ENCODE assay signal across 16 cellular contexts in the genomic region with DNA sequence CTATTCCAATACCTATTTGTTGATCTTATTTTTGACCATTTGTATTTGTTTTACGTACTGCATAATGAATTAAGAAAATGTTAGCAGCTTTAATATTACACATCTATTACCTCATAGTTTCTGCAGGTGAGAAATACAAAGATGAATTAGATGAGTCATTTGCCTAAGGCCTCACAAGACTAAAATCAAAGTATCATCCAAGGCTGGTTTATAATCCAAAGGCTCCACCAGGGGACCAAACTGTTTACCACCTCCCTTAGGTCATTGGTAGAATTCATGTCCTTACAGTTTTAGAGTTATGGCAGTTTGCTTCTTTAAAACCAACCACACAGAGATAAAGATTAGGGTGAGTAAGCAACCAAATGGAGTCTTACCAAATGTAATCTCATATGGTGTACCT.
DNase-seq lines count a peak whose midpoint lies in the region; ATAC-seq, FAIRE-seq and TF ChIP-seq lines count a peak whose summit lies in the region.
"Had no signal": no experiment of that assay in that cellular context is flagged by ENCODE, and none has a peak within 500 bp of the region (broad histone marks: within the 10 kb centered on the region; RNA-seq: fewer than 3 reads in every experiment).

No MANE protein-coding gene starts in this region.

- dilution Hi-C loops in keratinocyte (cut with MboI; ENCODE audit: extremely low pct_ligation_motif_present, low sequenced_read_pairs) = no loop called here

- no peak overlapping the region for H2AFZ ChIP-seq in keratinocyte (ENCODE audit: control insufficient read depth, low read length)

- no peak overlapping the region for H3K27ac Mint-ChIP-seq in MCF 10A (ENCODE audit: low read depth, unreplicated experiment)
- H3K27ac Mint-ChIP-seq: CD4-positive, CD25-positive, alpha-beta regulatory T cell had no signal

- intact Hi-C loops in MCF 10A (cut with micrococcal nuclease) = no loop called here
- intact Hi-C loops in breast epithelium (cut with DNase I; ENCODE audit: low total_unique reads) = no loop called here

- peaks cover 14% of the 10 kb centered on the region for H3K9me3 Mint-ChIP-seq in MCF 10A (ENCODE audit: unreplicated experiment)

- no peak for FAIRE-seq in bronchial epithelial cell (lab: Jason Lieb, UNC)
- FAIRE-seq in keratinocyte (lab: Jason Lieb, UNC) = no peak
- FAIRE-seq: HepG2, HTR-8/SVneo had no signal

- TF ChIP-seq CTCF in MCF 10A (IDR thresholded peaks at IDR 0.05; ENCODE audit: unreplicated experiment) (no peak), breast epithelium (IDR thresholded peaks at IDR 0.05) (no peak), bronchial epithelial cell (IDR thresholded peaks at IDR 0.05; ENCODE audit: insufficient read depth, low read length, severe bottlenecking) (peak; percentile 13), keratinocyte (optimal IDR thresholded peaks at IDR 0.05 in 1 of 3, IDR thresholded peaks at IDR 0.05 in 1 of 3, conservative IDR thresholded peaks at IDR 0.05 in 1 of 3; ENCODE audit: extremely low read depth in 1 of 3, insufficient read depth in 2 of 3, low read length in 3 of 3) (peak in 2 of 3 experiments; percentile 32 to 44), coronary artery (IDR thresholded peaks at IDR 0.05) (no peak)

- H3K79me2 ChIP-seq in keratinocyte (ENCODE audit: control insufficient read depth, insufficient read depth, low read length) = no peaks in the 10 kb centered on the region

- peak; percentile 53 for DNase-seq in MCF 10A (ENCODE audit: unreplicated experiment)
- DNase-seq in breast epithelium (ENCODE audit: low spot score in 2 of 2) = no peak
- DNase-seq in OCI-M1 (lab: John Stamatoyannopoulos, UW) = peak; percentile 53
- peak; percentile 84 for DNase-seq in bronchial epithelial cell (ENCODE audit: low read depth)
- peak; percentile 19 for DNase-seq in keratinocyte (ENCODE audit: low read depth, low spot score)
- no peak for DNase-seq in coronary artery (ENCODE audit: low spot score)
- DNase-seq in HuH-7.5 (ENCODE audit: low spot score) = no peak
- DNase-seq: 8988T; AML-193; CD4-positive, CD25-positive, alpha-beta regulatory T cell; GOT3 had no signal

- no peak for ATAC-seq in GM21390 (IDR thresholded peaks at IDR 0.05; ENCODE audit: unreplicated experiment)
- ATAC-seq: HepG2 had no signal

- POLR2A ChIA-PET in MCF 10A (lab: Yijun Ruan, JAX) = interaction anchor here (0.9 kb wide), 1 partner anchor 9 kb away, joined by 3 read pairs; no protein-coding TSS in a partner anchor

- H3K27ac ChIP-seq in breast epithelium (no peak overlapping the region), keratinocyte (ENCODE audit: control insufficient read depth, insufficient read depth, low read length) (peak overlapping the region; percentile 56), coronary artery (no peak overlapping the region)
- H3K27ac ChIP-seq: BLaER1 treated with 17β-estradiol and CSF1 and Interleukin-3, amounts not matched to agents 10 nM and 100 nM had no signal

- BruUV-seq in MCF 10A (replicated peaks; lab: Mats Ljungman, UMichigan) = no TSS peak

- no peak overlapping the region for H3K4me3 Mint-ChIP-seq in MCF 10A (ENCODE audit: unreplicated experiment)
- H3K4me3 Mint-ChIP-seq: CD4-positive, CD25-positive, alpha-beta regulatory T cell had no signal

- no peak overlapping the region for H3K4me2 ChIP-seq in keratinocyte (ENCODE audit: control insufficient read depth, extremely low read depth, insufficient read depth, low read depth, low read length)
- H3K4me2 ChIP-seq: BLaER1 treated with 17β-estradiol and CSF1 and Interleukin-3, amounts not matched to agents 10 nM and 100 nM had no signal

- no peak for TF ChIP-seq POLR2A in breast epithelium (IDR thresholded peaks at IDR 0.05)

- no peak overlapping the region for H3K9ac ChIP-seq in keratinocyte (ENCODE audit: control insufficient read depth, extremely low read depth, insufficient read depth, low read length)
- H3K9ac ChIP-seq: BLaER1 treated with 17β-estradiol and CSF1 and Interleukin-3, amounts not matched to agents 10 nM and 100 nM had no signal

- H3K4me3 ChIP-seq in breast epithelium = no peak overlapping the region
- no peak overlapping the region for H3K4me3 ChIP-seq in bronchial epithelial cell (ENCODE audit: low read depth, low read length)
- H3K4me3 ChIP-seq in keratinocyte (ENCODE audit: control insufficient read depth in 2 of 3, extremely low read depth in 1 of 3, insufficient read depth in 2 of 3, low read depth in 1 of 3, low read length in 3 of 3) = no peak overlapping the region
- no peak overlapping the region for H3K4me3 ChIP-seq in coronary artery
- H3K4me3 ChIP-seq: BLaER1 treated with 17β-estradiol and CSF1 and Interleukin-3, amounts not matched to agents 10 nM and 100 nM; HAP-1 had no signal

- no peaks in the 10 kb centered on the region for H3K36me3 Mint-ChIP-seq in MCF 10A (ENCODE audit: insufficient read depth, unreplicated experiment)
- H3K36me3 Mint-ChIP-seq: CD4-positive, CD25-positive, alpha-beta regulatory T cell had no signal

- H4K20me1 ChIP-seq in keratinocyte (ENCODE audit: control insufficient read depth, extremely low read depth, insufficient read depth, low read length) = no peaks in the 10 kb centered on the region
- H4K20me1 ChIP-seq: BLaER1 treated with 17β-estradiol and CSF1 and Interleukin-3, amounts not matched to agents 10 nM and 100 nM had no signal

- H3K27me3 ChIP-seq in breast epithelium (no peaks in the 10 kb centered on the region), bronchial epithelial cell (ENCODE audit: control insufficient read depth, insufficient read depth, low read length) (no peaks in the 10 kb centered on the region), keratinocyte (ENCODE audit: control insufficient read depth, extremely low read depth, insufficient read depth, low read length) (no peaks in the 10 kb centered on the region)
- H3K27me3 ChIP-seq: BLaER1 treated with 17β-estradiol and CSF1 and Interleukin-3, amounts not matched to agents 10 nM and 100 nM had no signal

- H3K9me1 ChIP-seq in keratinocyte (ENCODE audit: control insufficient read depth, extremely low read depth, insufficient read depth, low read length) = no peaks in the 10 kb centered on the region

- no peaks in the 10 kb centered on the region for H3K9me3 ChIP-seq in breast epithelium
- no peaks in the 10 kb centered on the region for H3K9me3 ChIP-seq in keratinocyte (ENCODE audit: control insufficient read depth, low read depth, low read length)
- H3K9me3 ChIP-seq: HAP-1 had no signal

- CTCF ChIA-PET in MCF 10A (lab: Yijun Ruan, JAX) = interaction anchor here (1.0 kb wide), 1 partner anchor 57 kb away, joined by 3 read pairs; no protein-coding TSS in a partner anchor

- no peaks in the 10 kb centered on the region for H3K27me3 Mint-ChIP-seq in MCF 10A (ENCODE audit: insufficient read depth, unreplicated experiment)
- H3K27me3 Mint-ChIP-seq: CD4-positive, CD25-positive, alpha-beta regulatory T cell had no signal

- H3K36me3 ChIP-seq in breast epithelium (no peaks in the 10 kb centered on the region), bronchial epithelial cell (ENCODE audit: control insufficient read depth, insufficient read depth, low read length) (no peaks in the 10 kb centered on the region), keratinocyte (ENCODE audit: control insufficient read depth in 2 of 2, extremely low read depth in 1 of 2, insufficient read depth in 2 of 2, low read length in 2 of 2) (no peaks in the 10 kb centered on the region)
- H3K36me3 ChIP-seq: BLaER1 treated with 17β-estradiol and CSF1 and Interleukin-3, amounts not matched to agents 10 nM and 100 nM; HAP-1 had no signal

- H3K4me1 Mint-ChIP-seq in MCF 10A (ENCODE audit: insufficient read depth, unreplicated experiment) = peaks cover 7% of the 10 kb centered on the region
- H3K4me1 Mint-ChIP-seq: CD4-positive, CD25-positive, alpha-beta regulatory T cell had no signal

- no peaks in the 10 kb centered on the region for H3K4me1 ChIP-seq in breast epithelium
- no peaks in the 10 kb centered on the region for H3K4me1 ChIP-seq in keratinocyte (ENCODE audit: control insufficient read depth, extremely low read depth, insufficient read depth, low read length)
- H3K4me1 ChIP-seq: BLaER1 treated with 17β-estradiol and CSF1 and Interleukin-3, amounts not matched to agents 10 nM and 100 nM; HAP-1 had no signal

Comparison
In these comparisons a context has a peak if more than half of its experiments do, and no peak if none do; other contexts are left out.
1. DNase-seq: peak in MCF 10A (single experiment), OCI-M1 (single experiment), bronchial epithelial cell (single experiment) and keratinocyte (single experiment); none in breast epithelium (0 of 2), coronary artery (single experiment) and HuH-7.5 (single experiment).
2. CTCF ChIP-seq: peak in bronchial epithelial cell (single experiment) and keratinocyte (2 of 3); none in MCF 10A (single experiment), breast epithelium (0 of 3) and coronary artery (single experiment).